8 cellular contexts compared by ENCODE assay signal in the genomic region with DNA sequence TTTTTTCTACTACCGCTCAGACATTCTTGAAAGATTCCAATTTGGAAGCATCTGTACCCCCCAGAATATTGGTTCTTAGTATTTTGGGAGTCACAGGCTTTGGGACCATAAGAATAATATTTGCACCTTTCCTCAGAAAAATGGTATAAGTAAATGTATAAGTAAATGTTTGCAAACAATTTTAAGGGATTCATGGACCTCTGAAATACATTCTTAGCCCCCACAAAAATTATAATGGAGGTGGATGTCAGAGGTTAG. TPM values are rescaled to one million over a fixed set of nuclear protein-coding genes. Genes with fewer than 3 reads are reported as not detected.
A peak's percentile ranks its signal among the peaks of the same experiment; 100 is the strongest.
DNase-seq lines count a peak whose midpoint lies in the region; ATAC-seq and TF ChIP-seq lines count a peak whose summit lies in the region.

No MANE protein-coding gene starts in this region.

- POLR2A ChIA-PET in CD4-positive, alpha-beta memory T cell (lab: Charles Lee; ENCODE audit: partially characterized antibody), result interaction anchor here (0.9 to 4.3 kb wide), 44 partner anchors 9 to 630 kb away, joined by 3 to 78 read pairs (median 8); partner anchors contain the start of genes EPHX1, H3-3A, LBR and PARP1
- POLR2A ChIA-PET in PC-9 (lab: Charles Lee; ENCODE audit: unreplicated experiment), result interaction anchor here (0.5 to 0.7 kb wide), 8 partner anchors 10 to 1905 kb away, joined by 3 to 11 read pairs (median 5); no protein-coding TSS in a partner anchor

- H3K79me2 ChIP-seq in PC-9 (ENCODE audit: low read depth), result peaks cover 55% of the 10 kb centered on the region

- BruUV-seq in PC-9 (replicated peaks; lab: Mats Ljungman, UMichigan), result no TSS peak

- H3K4me2 ChIP-seq in PC-9, result peak overlapping the region; percentile 93

- ATAC-seq in psoas muscle (no peak), HG03045 (IDR thresholded peaks at IDR 0.05; ENCODE audit: unreplicated experiment) (no peak)

- H3K9me3 ChIP-seq in CD4-positive, alpha-beta memory T cell (ENCODE audit: control insufficient read depth in 1 of 2, low read length in 2 of 2), result no peaks in the 10 kb centered on the region
- H3K9me3 ChIP-seq in PC-9 (ENCODE audit: insufficient read depth, low read depth), result no peaks in the 10 kb centered on the region
- H3K9me3 ChIP-seq in psoas muscle, result no peaks in the 10 kb centered on the region

- peaks cover 21% of the 10 kb centered on the region for H4K20me1 ChIP-seq in PC-9 (ENCODE audit: insufficient read depth)

- peaks cover 20 to 22% of the 10 kb centered on the region in 2 donors for H3K36me3 Mint-ChIP-seq in CD4-positive, alpha-beta memory T cell

- peaks cover 62% of the 10 kb centered on the region for H3K4me1 ChIP-seq in CD4-positive, alpha-beta memory T cell (ENCODE audit: insufficient read depth, low read length)
- peaks cover 27% of the 10 kb centered on the region for H3K4me1 ChIP-seq in PC-9 (replicated peaks; ENCODE audit: insufficient read depth)
- peaks cover 46% of the 10 kb centered on the region for H3K4me1 ChIP-seq in psoas muscle

- peaks cover under 1 to 38% (median 27%) of the 10 kb centered on the region in 4 donors for H3K4me1 Mint-ChIP-seq in CD4-positive, alpha-beta memory T cell

- peaks cover 1% of the 10 kb centered on the region for H3K36me3 ChIP-seq in CD4-positive, alpha-beta memory T cell (ENCODE audit: insufficient read depth, low read length)
- H3K36me3 ChIP-seq in PC-9 (ENCODE audit: low read depth) (peaks cover 18% of the 10 kb centered on the region), psoas muscle (ENCODE audit: insufficient read depth in 1 of 2, low read depth in 1 of 2) (peaks cover 3 to 18% of the 10 kb centered on the region in 2 donors)

- H3K4me3 ChIP-seq in CD4-positive, alpha-beta memory T cell (ENCODE audit: low read length in 2 of 2), result peak overlapping the region; percentile 68 to 94
- H3K4me3 ChIP-seq in PC-9 (peak overlapping the region; percentile 80), fibroblast of pulmonary artery (replicated peaks; ENCODE audit: low read depth, low read length) (peak overlapping the region; percentile 82), psoas muscle (peak overlapping the region; percentile 76)

- H3K27ac Mint-ChIP-seq in CD4-positive, alpha-beta memory T cell, result no peak overlapping the region

- TF ChIP-seq CTCF in PC-9 (conservative IDR thresholded peaks at IDR 0.05) (no peak), fibroblast of pulmonary artery (IDR thresholded peaks at IDR 0.05; ENCODE audit: low read length, missing control alignments) (no peak), psoas muscle (IDR thresholded peaks at IDR 0.05) (no peak)

- no peak overlapping the region for H3K4me3 Mint-ChIP-seq in CD4-positive, alpha-beta memory T cell

- no peaks in the 10 kb centered on the region for H3K27me3 ChIP-seq in CD4-positive, alpha-beta memory T cell (ENCODE audit: insufficient read depth, low read length)
- H3K27me3 ChIP-seq in PC-9 (ENCODE audit: insufficient read depth, low read depth) (no peaks in the 10 kb centered on the region), psoas muscle (ENCODE audit: insufficient read depth in 3 of 3, low read length in 2 of 3) (no peaks in the 10 kb centered on the region)

- H3K9me3 Mint-ChIP-seq in CD4-positive, alpha-beta memory T cell, result no peaks in the 10 kb centered on the region

- no peaks in the 10 kb centered on the region for H3K9me2 ChIP-seq in PC-9 (ENCODE audit: insufficient read depth)

- DNase-seq in CD4-positive, alpha-beta memory T cell, result no peak
- DNase-seq in PC-9, result no peak
- no peak for DNase-seq in fibroblast of pulmonary artery (ENCODE audit: low read depth)
- DNase-seq in psoas muscle, result no peak
- no peak for DNase-seq in T1000 (lab: John Stamatoyannopoulos, UW)
- DNase-seq in DMS79 (lab: John Stamatoyannopoulos, UW), result no peak
- no peak for DNase-seq in DMS153 (lab: John Stamatoyannopoulos, UW)

- no peaks in the 10 kb centered on the region for H3K27me3 Mint-ChIP-seq in CD4-positive, alpha-beta memory T cell

- H3F3A ChIP-seq in PC-9 (ENCODE audit: insufficient read depth, low read depth), result peaks cover under 1% of the 10 kb centered on the region

- H3K27ac ChIP-seq in CD4-positive, alpha-beta memory T cell (ENCODE audit: low read depth, low read length), result peak overlapping the region; percentile 94
- peak overlapping the region; percentile 84 for H3K27ac ChIP-seq in PC-9
- H3K27ac ChIP-seq in psoas muscle, result peak overlapping the region; percentile 89

- 0% methylated on average over 1 of the region's 1 CpG for WGBS in psoas muscle, 3 donors

- H2AFZ ChIP-seq in PC-9, result no peak overlapping the region

- CTCF ChIA-PET in CD4-positive, alpha-beta memory T cell (lab: Charles Lee; ENCODE audit: partially characterized antibody), result interaction anchor here (0.7 to 3.4 kb wide), 19 partner anchors 9 to 309 kb away, joined by 3 to 27 read pairs (median 4); partner anchors contain the start of genes EPHX1, PYCR2 and TMEM63A
- CTCF ChIA-PET in PC-9 (lab: Charles Lee), result interaction anchor here (1.0 to 1.3 kb wide), 3 partner anchors 9 to 299 kb away, joined by 3 to 5 read pairs (median 3); no protein-coding TSS in a partner anchor

- intact Hi-C loops in CD4-positive, alpha-beta memory T cell (cut with micrococcal nuclease), result loop anchor here (1.0 to 5.0 kb wide), 5 partner anchors 69 to 351 kb away; partner anchors contain the start of gene LBR
- intact Hi-C loops in PC-9 (cut with micrococcal nuclease; ENCODE audit: unreplicated experiment) (loop anchor here (5.0 kb wide), 1 partner anchor 144 kb away; the partner anchor contains the start of gene PYCR2), psoas muscle (cut with DNase I) (loop anchor here (2.0 to 10.0 kb wide), 4 partner anchors 34 to 196 kb away; partner anchors contain the start of gene EPHX1 (in 2 of the 2))

RNA-seq across cellular contexts. Expression of gene SRP9, which starts 0.7 kb away (rescaled TPM):
- total RNA-seq in CD4-positive, alpha-beta memory T cell, result 100 to 1,000 TPM; 141 to 151 TPM
- 100 to 1,000 TPM; 290 to 500 TPM for polyA plus RNA-seq in CD4-positive, alpha-beta memory T cell
- total RNA-seq in PC-9 (2021) (291 and 406 TPM in 2 replicates), psoas muscle (100 to 1,000 TPM; 137 to 199 (median 154) TPM)
- polyA plus RNA-seq in psoas muscle, result 100 to 1,000 TPM; 137 to 216 (median 143) TPM

RNA-seq across cellular contexts. Expression of gene EPHX1, which starts 31.6 kb away (rescaled TPM):
- total RNA-seq in CD4-positive, alpha-beta memory T cell, result 1 to 10 TPM; 2.1 to 3.0 TPM
- polyA plus RNA-seq in CD4-positive, alpha-beta memory T cell, result under 1 TPM; 0.34 to 0.56 TPM
- total RNA-seq in PC-9 (2021) (288 and 313 TPM in 2 replicates), psoas muscle (100 to 1,000 TPM in 2 of 4 donors, 10 to 100 TPM in 2; 65.8 to 209 (median 98.1) TPM)
- polyA plus RNA-seq in psoas muscle, result 100 to 1,000 TPM in 1 of 3 donors, 10 to 100 TPM in 2; 19.4 to 118 (median 60.4) TPM

Comparison
In these comparisons a context has a peak if more than half of its experiments do, and no peak if none do; other contexts are left out.
1. RNA of gene EPHX1, which starts 31.6 kb away (total RNA-seq): 288 to 313 TPM in PC-9 and 65.8 to 209 TPM in psoas muscle; 2.1 to 3.0 TPM in CD4-positive, alpha-beta memory T cell; every median in the first group is over 10 times any median in the second.
2. Peak in every context shown above with its lines, with median percentiles within 50 percentile points of each other: H3K27ac ChIP-seq and H3K4me3 ChIP-seq.